Comparison of ENCODE assay signal across 8 cellular contexts in genomic region chr9:92671323-92671722, GRCh38. TPM values are rescaled to one million over a fixed set of nuclear protein-coding genes. Genes with fewer than 3 reads are reported as not detected.
DNase-seq lines count a peak whose midpoint lies in the region; ATAC-seq and TF ChIP-seq lines count a peak whose summit lies in the region.

No MANE protein-coding gene starts in this region.

- no peak for ATAC-seq in GM18873 (IDR thresholded peaks at IDR 0.05; ENCODE audit: low FRiP score, unreplicated experiment)
- ATAC-seq in GM21825 (IDR thresholded peaks at IDR 0.05; ENCODE audit: unreplicated experiment) = no peak

- DNase-seq in T-helper 2 cell treated with Interferon-gamma antibody and Interleukin-4, amounts not matched to agents 5 μg/mL and 100 μg/mL, for 36 hours (ENCODE audit: low spot score) = no peak
- DNase-seq in T-helper 2 cell (no peak), SHP77 treated with DMSO at 0.1 percent for 48 hours (lab: John Stamatoyannopoulos, UW) (peak; percentile 15), erythroblast (lab: John Stamatoyannopoulos, UW) (peak; percentile 38 to 58), neural crest cell (ENCODE audit: low read depth, low spot score) (no peak), CD1c-positive myeloid dendritic cell (ENCODE audit: extremely low spot score) (no peak)

- no peak for TF ChIP-seq CTCF in neural crest cell (conservative IDR thresholded peaks at IDR 0.05)

- no peak for TF ChIP-seq POLR2A in erythroblast (IDR thresholded peaks at IDR 0.05; ENCODE audit: low read length)

- peaks cover 24% of the 10 kb centered on the region for H3K4me1 Mint-ChIP-seq in T-helper 2 cell treated with Interferon-gamma antibody and Interleukin-4, amounts not matched to agents 5 μg/mL and 100 μg/mL, for 36 hours (ENCODE audit: low read depth)
- H3K4me1 Mint-ChIP-seq in neural crest cell = peaks cover 20% of the 10 kb centered on the region

- peak overlapping the region; percentile 93 for H3K4me3 Mint-ChIP-seq in T-helper 2 cell treated with Interferon-gamma antibody and Interleukin-4, amounts not matched to agents 5 μg/mL and 100 μg/mL, for 36 hours
- peak overlapping the region; percentile 99 for H3K4me3 Mint-ChIP-seq in neural crest cell

- no peaks in the 10 kb centered on the region for H3K27me3 Mint-ChIP-seq in T-helper 2 cell treated with Interferon-gamma antibody and Interleukin-4, amounts not matched to agents 5 μg/mL and 100 μg/mL, for 36 hours (ENCODE audit: low read depth)
- H3K27me3 Mint-ChIP-seq in neural crest cell (ENCODE audit: low read depth) = no peaks in the 10 kb centered on the region

- no peak overlapping the region for H3K27ac Mint-ChIP-seq in T-helper 2 cell treated with Interferon-gamma antibody and Interleukin-4, amounts not matched to agents 5 μg/mL and 100 μg/mL, for 36 hours
- H3K27ac Mint-ChIP-seq in neural crest cell (ENCODE audit: unreplicated experiment) = no peak overlapping the region

- H3K9me3 Mint-ChIP-seq in T-helper 2 cell treated with Interferon-gamma antibody and Interleukin-4, amounts not matched to agents 5 μg/mL and 100 μg/mL, for 36 hours = no peaks in the 10 kb centered on the region
- no peaks in the 10 kb centered on the region for H3K9me3 Mint-ChIP-seq in neural crest cell

- peaks cover 20% of the 10 kb centered on the region for H3K36me3 Mint-ChIP-seq in T-helper 2 cell treated with Interferon-gamma antibody and Interleukin-4, amounts not matched to agents 5 μg/mL and 100 μg/mL, for 36 hours (ENCODE audit: low read depth)
- H3K36me3 Mint-ChIP-seq in neural crest cell (ENCODE audit: low read depth) = no peaks in the 10 kb centered on the region

RNA-seq across cellular contexts. Expression of gene IPPK, which starts 1.4 kb away (rescaled TPM):
- 13.1 and 15.0 TPM in 2 replicates for total RNA-seq in neural crest cell

Comparison
In these comparisons a context has a peak if more than half of its experiments do, and no peak if none do; other contexts are left out.
1. DNase-seq: peak in SHP77 treated with DMSO at 0.1 percent for 48 hours (single experiment) and erythroblast (2 of 2); none in T-helper 2 cell treated with Interferon-gamma antibody and Interleukin-4, amounts not matched to agents 5 μg/mL and 100 μg/mL, for 36 hours (single experiment), T-helper 2 cell (0 of 5), neural crest cell (single experiment) and CD1c-positive myeloid dendritic cell (single experiment).